ENCODE assay signal across 1 cellular context in genomic region chr11:27622541-27623300, GRCh38.
TF ChIP-seq lines count a peak whose summit lies in the region.

No MANE protein-coding gene starts in this region.

TF ChIP-seq in WTC11, 78 proteins besides CTCF, POLR2A, EP300 and RAD21 (continued from another document):
- TF ChIP-seq, protein P1, sequence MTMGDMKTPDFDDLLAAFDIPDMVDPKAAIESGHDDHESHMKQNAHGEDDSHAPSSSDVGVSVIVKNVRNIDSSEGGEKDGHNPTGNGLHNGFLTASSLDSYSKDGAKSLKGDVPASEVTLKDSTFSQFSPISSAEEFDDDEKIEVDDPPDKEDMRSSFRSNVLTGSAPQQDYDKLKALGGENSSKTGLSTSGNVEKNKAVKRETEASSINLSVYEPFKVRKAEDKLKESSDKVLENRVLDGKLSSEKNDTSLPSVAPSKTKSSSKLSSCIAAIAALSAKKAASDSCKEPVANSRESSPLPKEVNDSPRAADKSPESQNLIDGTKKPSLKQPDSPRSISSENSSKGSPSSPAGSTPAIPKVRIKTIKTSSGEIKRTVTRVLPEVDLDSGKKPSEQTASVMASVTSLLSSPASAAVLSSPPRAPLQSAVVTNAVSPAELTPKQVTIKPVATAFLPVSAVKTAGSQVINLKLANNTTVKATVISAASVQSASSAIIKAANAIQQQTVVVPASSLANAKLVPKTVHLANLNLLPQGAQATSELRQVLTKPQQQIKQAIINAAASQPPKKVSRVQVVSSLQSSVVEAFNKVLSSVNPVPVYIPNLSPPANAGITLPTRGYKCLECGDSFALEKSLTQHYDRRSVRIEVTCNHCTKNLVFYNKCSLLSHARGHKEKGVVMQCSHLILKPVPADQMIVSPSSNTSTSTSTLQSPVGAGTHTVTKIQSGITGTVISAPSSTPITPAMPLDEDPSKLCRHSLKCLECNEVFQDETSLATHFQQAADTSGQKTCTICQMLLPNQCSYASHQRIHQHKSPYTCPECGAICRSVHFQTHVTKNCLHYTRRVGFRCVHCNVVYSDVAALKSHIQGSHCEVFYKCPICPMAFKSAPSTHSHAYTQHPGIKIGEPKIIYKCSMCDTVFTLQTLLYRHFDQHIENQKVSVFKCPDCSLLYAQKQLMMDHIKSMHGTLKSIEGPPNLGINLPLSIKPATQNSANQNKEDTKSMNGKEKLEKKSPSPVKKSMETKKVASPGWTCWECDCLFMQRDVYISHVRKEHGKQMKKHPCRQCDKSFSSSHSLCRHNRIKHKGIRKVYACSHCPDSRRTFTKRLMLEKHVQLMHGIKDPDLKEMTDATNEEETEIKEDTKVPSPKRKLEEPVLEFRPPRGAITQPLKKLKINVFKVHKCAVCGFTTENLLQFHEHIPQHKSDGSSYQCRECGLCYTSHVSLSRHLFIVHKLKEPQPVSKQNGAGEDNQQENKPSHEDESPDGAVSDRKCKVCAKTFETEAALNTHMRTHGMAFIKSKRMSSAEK (CRISPR knock-in tag; IDR thresholded peaks at IDR 0.05; ENCODE audit: borderline replicate concordance) = peak; percentile 78; the same call in 1 of the 2 replicates
- TF ChIP-seq CREM (CRISPR knock-in tag; IDR thresholded peaks at IDR 0.05) (no peak), ERG (CRISPR knock-in tag; IDR thresholded peaks at IDR 0.05) (peak; percentile 74), ZNF121 (CRISPR knock-in tag; IDR thresholded peaks at IDR 0.05) (no peak), NFATC4 (CRISPR knock-in tag; IDR thresholded peaks at IDR 0.05) (peak; percentile 9; the same call in 1 of the 2 replicates), ZNF396 (CRISPR knock-in tag; IDR thresholded peaks at IDR 0.05; ENCODE audit: borderline replicate concordance) (no peak), ZMAT4 (CRISPR knock-in tag; IDR thresholded peaks at IDR 0.05) (peak; percentile 86)
TF ChIP-seq in WTC11: peak in this region for 10.
